In the genomic region with DNA sequence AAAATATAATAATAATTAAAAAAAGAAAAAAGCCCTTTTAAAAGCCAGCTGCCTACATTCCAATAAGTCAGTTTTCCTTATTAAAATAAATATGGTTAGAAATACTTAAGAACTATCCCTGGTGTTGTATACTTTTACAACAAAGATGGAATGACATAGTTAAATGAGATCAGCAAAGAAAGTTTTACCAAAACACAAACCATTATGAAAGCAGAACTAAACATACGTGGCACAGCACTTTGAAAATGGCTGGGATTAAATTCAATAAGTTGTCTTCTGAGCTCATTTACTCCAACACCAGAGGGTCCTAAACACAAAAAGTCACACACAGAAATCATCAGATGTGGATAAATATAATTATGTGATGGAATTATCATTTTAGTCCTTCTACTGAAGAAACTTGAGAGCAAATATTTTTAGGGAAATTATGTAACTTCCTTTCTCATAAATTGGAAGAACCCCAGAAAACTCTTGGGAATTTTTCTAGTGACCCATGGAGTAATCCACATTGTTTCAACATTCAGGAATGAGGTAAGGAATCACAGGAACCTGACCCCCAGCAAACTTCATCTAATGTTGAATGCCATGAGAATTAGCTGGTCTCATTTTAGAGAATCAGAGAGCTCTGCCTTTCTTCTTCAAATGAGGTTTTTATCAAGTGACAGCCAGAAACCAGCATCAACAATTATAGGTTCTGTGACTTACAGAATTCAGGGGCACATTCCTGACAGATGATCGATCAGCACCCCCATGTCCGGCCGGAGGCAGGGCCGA, we compare ENCODE assay signal across 15 cellular contexts. TPM values are rescaled to one million over a fixed set of nuclear protein-coding genes. Genes with fewer than 3 reads are reported as not detected.
DNase-seq lines count a peak whose midpoint lies in the region; ATAC-seq, FAIRE-seq and TF ChIP-seq lines count a peak whose summit lies in the region.
"Had no signal": no experiment of that assay in that cellular context is flagged by ENCODE, and none has a peak within 500 bp of the region (broad histone marks: within the 10 kb centered on the region; RNA-seq: fewer than 3 reads in every experiment).

No MANE protein-coding gene starts in this region.

- ATAC-seq in T-cell (replicated peaks in 1 of 4), result no peak

- H3K4me1 ChIP-seq in ACC112 (ENCODE audit: control insufficient read depth, insufficient read depth, low read length, unreplicated experiment) (peaks cover 28% of the 10 kb centered on the region), GM23248 (ENCODE audit: insufficient read depth) (peaks cover 44% of the 10 kb centered on the region), astrocyte (ENCODE audit: insufficient read depth, low read length) (peaks cover 29% of the 10 kb centered on the region)

- peak; percentile 86 for DNase-seq in GM23248
- peak; percentile 85 for DNase-seq in astrocyte (ENCODE audit: low read depth)
- peak; percentile 66 for DNase-seq in glomerular visceral epithelial cell (ENCODE audit: extremely low spot score)
- no peak for DNase-seq in NCI-H345 (lab: John Stamatoyannopoulos, UW)
- DNase-seq in activated naive CD4-positive, alpha-beta T cell treated with Interleukin-2 at 50 U/mL for 16 hours, result no peak
- no peak for DNase-seq in H54 (ENCODE audit: insufficient read length, low spot score)
- DNase-seq in T-cell, result no peak
- DNase-seq: activated CD8-positive, alpha-beta memory T cell treated with anti-CD3 and anti-CD28 coated beads, Interleukin-2, amount 50 U/mL, for 48 hours; mammary epithelial cell; MM.1S; PC-9; small intestine; T-helper 1 cell had no signal

- H3K27me3 Mint-ChIP-seq in astrocyte (ENCODE audit: low read depth, unreplicated experiment) (no peaks in the 10 kb centered on the region), T-cell (peaks cover 7 to 11% of the 10 kb centered on the region in 2 donors)
- H3K27me3 Mint-ChIP-seq: activated naive CD4-positive, alpha-beta T cell treated with anti-CD3 and anti-CD28 coated beads, Interleukin-2, amount 50 U/mL, for 24 hours had no signal

- 13 to 14% methylated on average over 5 of the region's 5 CpGs for WGBS in GM23248 (ENCODE audit: low coverage in 1 of 2, low lambda C conversion rate in 2 of 2, missing lambda C conversion rate in 2 of 2), 2 experiments

- H3F3A ChIP-seq in GM23248 (ENCODE audit: insufficient read depth), result peaks cover 41% of the 10 kb centered on the region

- no peaks in the 10 kb centered on the region for H3K9me2 ChIP-seq in GM23248 (ENCODE audit: insufficient read depth)

- peak overlapping the region; percentile 44 for H3K4me2 ChIP-seq in GM23248 (ENCODE audit: unreplicated experiment)
- H3K4me2 ChIP-seq in astrocyte (ENCODE audit: low read length), result peak overlapping the region; percentile 51
- H3K4me2 ChIP-seq: PC-9 had no signal

- H3K36me3 ChIP-seq in ACC112 (ENCODE audit: insufficient read depth, low read length) (no peaks in the 10 kb centered on the region), GM23248 (ENCODE audit: low read depth) (no peaks in the 10 kb centered on the region), astrocyte (ENCODE audit: insufficient read depth, low read length) (no peaks in the 10 kb centered on the region)

- FAIRE-seq in astrocyte (lab: Jason Lieb, UNC) (peak; percentile 85), H54 (lab: Jason Lieb, UNC) (no peak)
- FAIRE-seq: small intestine had no signal

- H3K36me3 Mint-ChIP-seq in astrocyte (ENCODE audit: low read depth, unreplicated experiment) (no peaks in the 10 kb centered on the region), T-cell (no peaks in the 10 kb centered on the region)
- H3K36me3 Mint-ChIP-seq: activated naive CD4-positive, alpha-beta T cell treated with anti-CD3 and anti-CD28 coated beads, Interleukin-2, amount 50 U/mL, for 24 hours had no signal

- H3K27me3 ChIP-seq in ACC112 (ENCODE audit: insufficient read depth, low read length), result no peaks in the 10 kb centered on the region
- no peaks in the 10 kb centered on the region for H3K27me3 ChIP-seq in GM23248 (replicated peaks; ENCODE audit: insufficient read depth)
- no peaks in the 10 kb centered on the region for H3K27me3 ChIP-seq in astrocyte (ENCODE audit: insufficient read depth, low read length)

- peak overlapping the region; percentile 91 for H3K27ac ChIP-seq in ACC112 (ENCODE audit: low read depth, low read length)
- peak overlapping the region; percentile 99 for H3K27ac ChIP-seq in GM23248
- H3K27ac ChIP-seq in astrocyte (ENCODE audit: low read depth, low read length), result peak overlapping the region; percentile 87
- H3K27ac ChIP-seq: PC-9 had no signal

- H3K9me3 ChIP-seq in GM23248 (ENCODE audit: low read depth) (no peaks in the 10 kb centered on the region), astrocyte (ENCODE audit: insufficient read depth, low read depth, low read length) (no peaks in the 10 kb centered on the region)

- H3K9me3 Mint-ChIP-seq in astrocyte (ENCODE audit: unreplicated experiment), result no peaks in the 10 kb centered on the region
- H3K9me3 Mint-ChIP-seq in T-cell, result no peaks in the 10 kb centered on the region
- H3K9me3 Mint-ChIP-seq: activated naive CD4-positive, alpha-beta T cell treated with anti-CD3 and anti-CD28 coated beads, Interleukin-2, amount 50 U/mL, for 24 hours had no signal

- H3K4me3 ChIP-seq in ACC112 (ENCODE audit: low read depth, low read length) (peak overlapping the region; percentile 49), GM23248 (peak overlapping the region; percentile 20), astrocyte (ENCODE audit: insufficient read depth, low read depth, low read length) (no peak overlapping the region)
- H3K4me3 ChIP-seq: PC-9 had no signal

- H3K4me3 Mint-ChIP-seq in astrocyte (ENCODE audit: unreplicated experiment) (peak overlapping the region; percentile 60), T-cell (no peak overlapping the region)
- H3K4me3 Mint-ChIP-seq: activated naive CD4-positive, alpha-beta T cell treated with anti-CD3 and anti-CD28 coated beads, Interleukin-2, amount 50 U/mL, for 24 hours had no signal

- POLR2A ChIA-PET in T-cell (lab: Charles Lee), result no interaction called here

- CTCF ChIA-PET in T-cell (lab: Charles Lee), result interaction anchor here in 1 of 2 donors (1.6 kb wide), 1 partner anchor 10 kb away, joined by 4 read pairs; no protein-coding TSS in a partner anchor

- peak overlapping the region; percentile 64 for H3K9ac ChIP-seq in GM23248
- H3K9ac ChIP-seq in astrocyte (ENCODE audit: low read length), result peak overlapping the region; percentile 72

- peak overlapping the region; percentile 66 for H2AFZ ChIP-seq in ACC112 (ENCODE audit: low read length, unreplicated experiment)
- H2AFZ ChIP-seq in GM23248, result 0 out of 2 replicates have a peak overlapping the region, but pooled peaks have one; percentile 2
- H2AFZ ChIP-seq in astrocyte (ENCODE audit: low read depth, low read length), result no peak overlapping the region
- H2AFZ ChIP-seq: PC-9 had no signal

- no peak for TF ChIP-seq POLR2A in H54 (IDR thresholded peaks at IDR 0.05; ENCODE audit: low read depth, low read length)

- in situ Hi-C loops in GM23248 (cut with MboI), result no loop called here

- H3K27ac Mint-ChIP-seq in astrocyte (ENCODE audit: unreplicated experiment) (peak overlapping the region; percentile 44), T-cell (no peak overlapping the region)
- H3K27ac Mint-ChIP-seq: activated naive CD4-positive, alpha-beta T cell treated with anti-CD3 and anti-CD28 coated beads, Interleukin-2, amount 50 U/mL, for 24 hours had no signal

- H4K20me1 ChIP-seq in GM23248 (ENCODE audit: insufficient read depth), result no peaks in the 10 kb centered on the region
- H4K20me1 ChIP-seq in astrocyte (ENCODE audit: insufficient read depth, low read length), result no peaks in the 10 kb centered on the region

- H3K4me1 Mint-ChIP-seq in astrocyte (ENCODE audit: low read depth, unreplicated experiment), result peaks cover 35% of the 10 kb centered on the region
- no peaks in the 10 kb centered on the region for H3K4me1 Mint-ChIP-seq in T-cell
- H3K4me1 Mint-ChIP-seq: activated naive CD4-positive, alpha-beta T cell treated with anti-CD3 and anti-CD28 coated beads, Interleukin-2, amount 50 U/mL, for 24 hours had no signal

- H3K79me2 ChIP-seq in ACC112 (ENCODE audit: control insufficient read depth, insufficient read depth, low read length, unreplicated experiment) (no peaks in the 10 kb centered on the region), GM23248 (ENCODE audit: insufficient read depth) (no peaks in the 10 kb centered on the region), astrocyte (ENCODE audit: insufficient read depth, low read length) (no peaks in the 10 kb centered on the region)

- TF ChIP-seq CTCF in astrocyte (IDR thresholded peaks at IDR 0.05; ENCODE audit: insufficient read depth, low read depth, low read length), result no peak

RNA-seq across cellular contexts. Expression of gene TMEM237, which starts 11.5 kb away (rescaled TPM):
- 57.5 and 77.5 TPM in 2 replicates for total RNA-seq in GM23248 (2014; rRNA removed; shearing (Covaris generic))
- polyA plus RNA-seq in GM23248 (2016; fragmentation: Nextera tagmentation; extraction: Ambion mirVana), result 92.7 and 95.5 TPM in 2 replicates
- total RNA-seq in astrocyte (35.2 and 37.7 TPM in 2 replicates), T-cell (10 to 100 TPM in 1 of 5 donors, 1 to 10 TPM in 4; 4.5 to 10.1 (median 7.8) TPM)

RNA-seq across cellular contexts. Expression of gene MPP4, which starts 43.6 kb away (rescaled TPM):
- total RNA-seq in GM23248 (2014; rRNA removed; shearing (Covaris generic)), result 3.8 and 5.3 TPM in 2 replicates
- 3.5 and 3.6 TPM in 2 replicates for polyA plus RNA-seq in GM23248 (2016; fragmentation: Nextera tagmentation; extraction: Ambion mirVana)
- total RNA-seq in astrocyte (1.0 and 2.9 TPM in 2 replicates), T-cell (under 1 TPM in 1 of 5 donors, not detected in 4; 0.13 TPM)
- total RNA-seq: PC-9 had no signal

Comparison
In these comparisons a context has a peak if more than half of its experiments do, and no peak if none do; other contexts are left out.
1. DNase-seq: peak in GM23248 (single experiment), astrocyte (single experiment) and glomerular visceral epithelial cell (single experiment); none in NCI-H345 (single experiment), activated naive CD4-positive, alpha-beta T cell treated with Interleukin-2 at 50 U/mL for 16 hours (single experiment), H54 (single experiment) and T-cell (0 of 34).
2. Peak in every context shown above with its lines, with median percentiles within 50 percentile points of each other: H3K27ac ChIP-seq.